In genomic region chr2:65033178-65033577, GRCh38 we compare ENCODE assay signal across 1 cellular context.
A peak's percentile ranks its signal among the peaks of the same experiment; 100 is the strongest.
TF ChIP-seq lines count a peak whose summit lies in the region.

No MANE protein-coding gene starts in this region.

TF ChIP-seq in GM12878, 131 proteins besides CTCF, POLR2A, EP300 and RAD21:
- TF ChIP-seq TAF1 (IDR thresholded peaks at IDR 0.05; ENCODE audit: borderline replicate concordance, low read depth, low read length), result no peak
- TF ChIP-seq TARDBP (IDR thresholded peaks at IDR 0.05; ENCODE audit: borderline replicate concordance), result no peak
- TF ChIP-seq PKNOX1 (IDR thresholded peaks at IDR 0.05), result no peak
- no peak for TF ChIP-seq NR2C2 (IDR thresholded peaks at IDR 0.05; ENCODE audit: borderline replicate concordance, control insufficient read depth, insufficient read length, low read depth)
- no peak for TF ChIP-seq EZH2 (IDR thresholded peaks at IDR 0.05; ENCODE audit: borderline replicate concordance, control insufficient read depth, low read depth, low read length)
- no peak for TF ChIP-seq PAX5 (IDR thresholded peaks at IDR 0.05; ENCODE audit: borderline replicate concordance, low read depth, low read length)
- TF ChIP-seq SREBF2 (IDR thresholded peaks at IDR 0.05; ENCODE audit: low read length), result no peak
- no peak for TF ChIP-seq NFXL1 (IDR thresholded peaks at IDR 0.05; ENCODE audit: borderline replicate concordance)
- TF ChIP-seq E2F8 (IDR thresholded peaks at IDR 0.05; ENCODE audit: low read depth, partially characterized antibody), result no peak
- TF ChIP-seq FOXK2 (IDR thresholded peaks at IDR 0.05), result no peak
- no peak for TF ChIP-seq CBX3 (IDR thresholded peaks at IDR 0.05; ENCODE audit: borderline replicate concordance, low read depth)
- no peak for TF ChIP-seq CREM (IDR thresholded peaks at IDR 0.05; ENCODE audit: low read depth)
- no peak for TF ChIP-seq ETV6 (conservative IDR thresholded peaks at IDR 0.05 in 1 of 2, IDR thresholded peaks at IDR 0.05 in 1 of 2; ENCODE audit: borderline replicate concordance in 1 of 2, low read depth in 1 of 2)
- TF ChIP-seq SUZ12 (IDR thresholded peaks at IDR 0.05; ENCODE audit: unreplicated experiment), result no peak
- no peak for TF ChIP-seq NR2C1 (IDR thresholded peaks at IDR 0.05)
- TF ChIP-seq IKZF2 (IDR thresholded peaks at IDR 0.05), result peak in 1 of 2 experiments; percentile 16; a peak in 1 of 4 replicates
- TF ChIP-seq CEBPB (IDR thresholded peaks at IDR 0.05; ENCODE audit: borderline replicate concordance in 1 of 2, low read depth in 2 of 2, low read length in 2 of 2), result no peak
- peak; percentile 65 for TF ChIP-seq ZNF384 (IDR thresholded peaks at IDR 0.05; ENCODE audit: borderline replicate concordance, low read depth, low read length)
- TF ChIP-seq, protein P1, sequence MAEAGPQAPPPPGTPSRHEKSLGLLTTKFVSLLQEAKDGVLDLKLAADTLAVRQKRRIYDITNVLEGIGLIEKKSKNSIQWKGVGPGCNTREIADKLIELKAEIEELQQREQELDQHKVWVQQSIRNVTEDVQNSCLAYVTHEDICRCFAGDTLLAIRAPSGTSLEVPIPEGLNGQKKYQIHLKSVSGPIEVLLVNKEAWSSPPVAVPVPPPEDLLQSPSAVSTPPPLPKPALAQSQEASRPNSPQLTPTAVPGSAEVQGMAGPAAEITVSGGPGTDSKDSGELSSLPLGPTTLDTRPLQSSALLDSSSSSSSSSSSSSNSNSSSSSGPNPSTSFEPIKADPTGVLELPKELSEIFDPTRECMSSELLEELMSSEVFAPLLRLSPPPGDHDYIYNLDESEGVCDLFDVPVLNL (IDR thresholded peaks at IDR 0.05; ENCODE audit: low read depth, low read length), result no peak
- no peak for TF ChIP-seq EED (IDR thresholded peaks at IDR 0.05; ENCODE audit: low read depth)
- TF ChIP-seq GATAD2B (conservative IDR thresholded peaks at IDR 0.05; ENCODE audit: low read depth), result no peak
- no peak for TF ChIP-seq SUPT20H (IDR thresholded peaks at IDR 0.05; ENCODE audit: borderline replicate concordance, control insufficient read depth, low read depth, low read length)
- peak; percentile 59 for TF ChIP-seq MLLT1 (IDR thresholded peaks at IDR 0.05)
- TF ChIP-seq ATF3 (IDR thresholded peaks at IDR 0.05; ENCODE audit: borderline replicate concordance, extremely low read depth, low read depth, low read length), result no peak
- TF ChIP-seq NBN (IDR thresholded peaks at IDR 0.05), result peak; percentile 59; the same call in 1 of the 2 replicates
- TF ChIP-seq YBX1 (IDR thresholded peaks at IDR 0.05), result no peak
- TF ChIP-seq ZNF687 (IDR thresholded peaks at IDR 0.05), result no peak
- TF ChIP-seq RFX5 (IDR thresholded peaks at IDR 0.05; ENCODE audit: low read depth, low read length), result no peak
- TF ChIP-seq ZNF622 (IDR thresholded peaks at IDR 0.05), result no peak
- TF ChIP-seq FOXM1 (IDR thresholded peaks at IDR 0.05; ENCODE audit: low read depth, low read length), result no peak
- TF ChIP-seq SMC3 (IDR thresholded peaks at IDR 0.05; ENCODE audit: borderline replicate concordance, low read length), result peak; percentile 52; the same call in 1 of the 2 replicates
- no peak for TF ChIP-seq POU2F2 (IDR thresholded peaks at IDR 0.05; ENCODE audit: borderline replicate concordance, low read depth, low read length)
- TF ChIP-seq, protein P2, sequence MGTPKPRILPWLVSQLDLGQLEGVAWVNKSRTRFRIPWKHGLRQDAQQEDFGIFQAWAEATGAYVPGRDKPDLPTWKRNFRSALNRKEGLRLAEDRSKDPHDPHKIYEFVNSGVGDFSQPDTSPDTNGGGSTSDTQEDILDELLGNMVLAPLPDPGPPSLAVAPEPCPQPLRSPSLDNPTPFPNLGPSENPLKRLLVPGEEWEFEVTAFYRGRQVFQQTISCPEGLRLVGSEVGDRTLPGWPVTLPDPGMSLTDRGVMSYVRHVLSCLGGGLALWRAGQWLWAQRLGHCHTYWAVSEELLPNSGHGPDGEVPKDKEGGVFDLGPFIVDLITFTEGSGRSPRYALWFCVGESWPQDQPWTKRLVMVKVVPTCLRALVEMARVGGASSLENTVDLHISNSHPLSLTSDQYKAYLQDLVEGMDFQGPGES (IDR thresholded peaks at IDR 0.05), result no peak
- no peak for TF ChIP-seq NR2F1 (conservative IDR thresholded peaks at IDR 0.05)
- TF ChIP-seq MTA2 (IDR thresholded peaks at IDR 0.05; ENCODE audit: low read depth), result no peak
- TF ChIP-seq FOS (IDR thresholded peaks at IDR 0.05; ENCODE audit: borderline replicate concordance, extremely low read depth, insufficient read length), result no peak
- TF ChIP-seq, protein P3, sequence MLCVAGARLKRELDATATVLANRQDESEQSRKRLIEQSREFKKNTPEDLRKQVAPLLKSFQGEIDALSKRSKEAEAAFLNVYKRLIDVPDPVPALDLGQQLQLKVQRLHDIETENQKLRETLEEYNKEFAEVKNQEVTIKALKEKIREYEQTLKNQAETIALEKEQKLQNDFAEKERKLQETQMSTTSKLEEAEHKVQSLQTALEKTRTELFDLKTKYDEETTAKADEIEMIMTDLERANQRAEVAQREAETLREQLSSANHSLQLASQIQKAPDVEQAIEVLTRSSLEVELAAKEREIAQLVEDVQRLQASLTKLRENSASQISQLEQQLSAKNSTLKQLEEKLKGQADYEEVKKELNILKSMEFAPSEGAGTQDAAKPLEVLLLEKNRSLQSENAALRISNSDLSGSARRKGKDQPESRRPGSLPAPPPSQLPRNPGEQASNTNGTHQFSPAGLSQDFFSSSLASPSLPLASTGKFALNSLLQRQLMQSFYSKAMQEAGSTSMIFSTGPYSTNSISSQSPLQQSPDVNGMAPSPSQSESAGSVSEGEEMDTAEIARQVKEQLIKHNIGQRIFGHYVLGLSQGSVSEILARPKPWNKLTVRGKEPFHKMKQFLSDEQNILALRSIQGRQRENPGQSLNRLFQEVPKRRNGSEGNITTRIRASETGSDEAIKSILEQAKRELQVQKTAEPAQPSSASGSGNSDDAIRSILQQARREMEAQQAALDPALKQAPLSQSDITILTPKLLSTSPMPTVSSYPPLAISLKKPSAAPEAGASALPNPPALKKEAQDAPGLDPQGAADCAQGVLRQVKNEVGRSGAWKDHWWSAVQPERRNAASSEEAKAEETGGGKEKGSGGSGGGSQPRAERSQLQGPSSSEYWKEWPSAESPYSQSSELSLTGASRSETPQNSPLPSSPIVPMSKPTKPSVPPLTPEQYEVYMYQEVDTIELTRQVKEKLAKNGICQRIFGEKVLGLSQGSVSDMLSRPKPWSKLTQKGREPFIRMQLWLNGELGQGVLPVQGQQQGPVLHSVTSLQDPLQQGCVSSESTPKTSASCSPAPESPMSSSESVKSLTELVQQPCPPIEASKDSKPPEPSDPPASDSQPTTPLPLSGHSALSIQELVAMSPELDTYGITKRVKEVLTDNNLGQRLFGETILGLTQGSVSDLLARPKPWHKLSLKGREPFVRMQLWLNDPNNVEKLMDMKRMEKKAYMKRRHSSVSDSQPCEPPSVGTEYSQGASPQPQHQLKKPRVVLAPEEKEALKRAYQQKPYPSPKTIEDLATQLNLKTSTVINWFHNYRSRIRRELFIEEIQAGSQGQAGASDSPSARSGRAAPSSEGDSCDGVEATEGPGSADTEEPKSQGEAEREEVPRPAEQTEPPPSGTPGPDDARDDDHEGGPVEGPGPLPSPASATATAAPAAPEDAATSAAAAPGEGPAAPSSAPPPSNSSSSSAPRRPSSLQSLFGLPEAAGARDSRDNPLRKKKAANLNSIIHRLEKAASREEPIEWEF (IDR thresholded peaks at IDR 0.05; ENCODE audit: insufficient replicate concordance, low read depth, low read length), result no peak
- no peak for TF ChIP-seq NFIC (IDR thresholded peaks at IDR 0.05; ENCODE audit: low read depth, low read length)
- no peak for TF ChIP-seq RCOR1 (conservative IDR thresholded peaks at IDR 0.05; ENCODE audit: low read depth, low read length)
- TF ChIP-seq SIX5 (IDR thresholded peaks at IDR 0.05; ENCODE audit: low read depth, low read length, severe bottlenecking), result no peak
- no peak for TF ChIP-seq JUNB (IDR thresholded peaks at IDR 0.05)
- TF ChIP-seq CREB1 (IDR thresholded peaks at IDR 0.05; ENCODE audit: low read depth), result no peak
- no peak for TF ChIP-seq ZNF24 (IDR thresholded peaks at IDR 0.05)
- 0 out of 2 replicates have a peak, but pooled peaks have one; percentile 17 for TF ChIP-seq RUNX3 (IDR thresholded peaks at IDR 0.05; ENCODE audit: low read length)
- no peak for TF ChIP-seq CBX5 (IDR thresholded peaks at IDR 0.05; ENCODE audit: low read depth)
- TF ChIP-seq SIN3A (IDR thresholded peaks at IDR 0.05; ENCODE audit: low read depth, low read length), result no peak
- TF ChIP-seq TCF12 (IDR thresholded peaks at IDR 0.05; ENCODE audit: low read depth, low read length), result no peak
